ENCODE assay signal across 14 cellular contexts in the genomic region with DNA sequence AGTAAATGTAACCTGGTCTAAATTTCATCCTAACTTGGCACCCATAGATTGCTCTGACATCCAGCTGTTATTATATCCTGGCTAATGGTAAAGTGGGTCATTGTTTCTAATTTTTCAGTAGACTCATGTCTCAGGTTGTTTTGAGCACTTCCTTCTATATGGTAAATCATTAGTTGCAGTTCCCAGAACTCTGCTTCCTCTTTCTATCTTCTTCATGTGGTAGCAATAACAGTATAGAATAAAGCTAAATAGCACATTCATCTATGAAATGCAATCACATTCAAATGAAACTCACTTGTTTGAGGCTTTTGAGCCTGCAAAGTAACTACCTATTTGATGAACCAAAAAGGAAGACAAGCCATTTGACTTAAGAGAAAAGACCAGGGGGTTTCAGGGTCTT.
A peak's percentile ranks its signal among the peaks of the same experiment; 100 is the strongest.
DNase-seq lines count a peak whose midpoint lies in the region; ATAC-seq and TF ChIP-seq lines count a peak whose summit lies in the region.
"Had no signal": no experiment of that assay in that cellular context is flagged by ENCODE, and none has a peak within 500 bp of the region (broad histone marks: within the 10 kb centered on the region; RNA-seq: fewer than 3 reads in every experiment).

No MANE protein-coding gene starts in this region.

- H3K4me1 Mint-ChIP-seq in CD8-positive, alpha-beta T cell (ENCODE audit: low read depth), result peaks cover 11% of the 10 kb centered on the region

- no peaks in the 10 kb centered on the region for H3K79me2 ChIP-seq in Loucy (ENCODE audit: insufficient read depth, low read length)
- no peaks in the 10 kb centered on the region for H3K79me2 ChIP-seq in Karpas-422 (ENCODE audit: low read length)

- H3K4me3 ChIP-seq in Loucy (ENCODE audit: low read length, poor library complexity, severe bottlenecking), result no peak overlapping the region
- H3K4me3 ChIP-seq in CD8-positive, alpha-beta T cell (ENCODE audit: low read depth, low read length), result no peak overlapping the region
- no peak overlapping the region for H3K4me3 ChIP-seq in Karpas-422 (ENCODE audit: low read length)
- H3K4me3 ChIP-seq: PC-9, transverse colon had no signal

- no peaks in the 10 kb centered on the region for H3K27me3 ChIP-seq in Loucy (ENCODE audit: insufficient read depth, low read length, poor library complexity, severe bottlenecking)
- no peaks in the 10 kb centered on the region for H3K27me3 ChIP-seq in CD8-positive, alpha-beta T cell (ENCODE audit: insufficient read depth, low read length)
- H3K27me3 ChIP-seq in Karpas-422 (ENCODE audit: low read length), result no peaks in the 10 kb centered on the region
- H3K27me3 ChIP-seq: neutrophil, transverse colon had no signal

- no peaks in the 10 kb centered on the region for H3K9me3 ChIP-seq in Loucy (ENCODE audit: insufficient read depth, low read depth, low read length)
- no peaks in the 10 kb centered on the region for H3K9me3 ChIP-seq in CD8-positive, alpha-beta T cell (ENCODE audit: low read length)
- peaks cover 5% of the 10 kb centered on the region; the same call in 1 of the 2 replicates for H3K9me3 ChIP-seq in Karpas-422 (ENCODE audit: low read length)
- H3K9me3 ChIP-seq: neutrophil, transverse colon had no signal

- H2AFZ ChIP-seq in Loucy (ENCODE audit: low read length) (peak overlapping the region; percentile 29; the same call in 1 of the 2 replicates), Karpas-422 (ENCODE audit: low read length) (no peak overlapping the region)
- H2AFZ ChIP-seq: PC-9 had no signal

- no peak overlapping the region for H3K27ac Mint-ChIP-seq in CD8-positive, alpha-beta T cell

- CTCF ChIA-PET in CD8-positive, alpha-beta T cell (lab: Charles Lee), result interaction anchor here (1.2 to 2.8 kb wide), 2 partner anchors 11 to 17 kb away, joined by 5 to 17 read pairs; no protein-coding TSS in a partner anchor

- peak; percentile 21 to 36 for ATAC-seq in activated CD4-positive, CD25-positive, alpha-beta regulatory T cell treated with anti-CD3 and anti-CD28 coated beads, Interleukin-2, amount 50 U/mL, for 24 hours
- ATAC-seq in HG02852 (IDR thresholded peaks at IDR 0.05; ENCODE audit: unreplicated experiment), result peak; percentile 49
- no peak for ATAC-seq in CD8-positive, alpha-beta T cell
- ATAC-seq: HCT116 had no signal

- H3K4me1 ChIP-seq in Loucy (ENCODE audit: insufficient read depth, low read length, poor library complexity, severe bottlenecking), result peaks cover 22% of the 10 kb centered on the region
- peaks cover 25% of the 10 kb centered on the region for H3K4me1 ChIP-seq in CD8-positive, alpha-beta T cell (ENCODE audit: insufficient read depth, low read length)
- peaks cover 6% of the 10 kb centered on the region for H3K4me1 ChIP-seq in Karpas-422 (ENCODE audit: low read length)
- H3K4me1 ChIP-seq: transverse colon had no signal

- intact Hi-C loops in CD8-positive, alpha-beta T cell (cut with DNase I, micrococcal nuclease), result no loop called here

- no peak for DNase-seq in activated CD4-positive, CD25-positive, alpha-beta regulatory T cell (lab: John Stamatoyannopoulos, UW)
- DNase-seq in pons (ENCODE audit: low spot score) (peak; percentile 30), NCI-H1105 treated with DMSO at 0.1 percent for 48 hours (lab: John Stamatoyannopoulos, UW) (no peak), Karpas-422 (no peak)
- DNase-seq in CD8-positive, alpha-beta T cell, result no peak
- DNase-seq: NCI-H1092; PC-9; stimulated activated CD4-positive, alpha-beta T cell treated with anti-CD3 and anti-CD28 coated beads, Interleukin-4, amount 100 ng/mL, for 4 hours; transverse colon had no signal

- no peaks in the 10 kb centered on the region for H4K20me1 ChIP-seq in Loucy (ENCODE audit: insufficient read depth, low read length, poor library complexity, severe bottlenecking)
- H4K20me1 ChIP-seq in Karpas-422 (ENCODE audit: insufficient read depth, low read depth, low read length), result no peaks in the 10 kb centered on the region

- H3K4me2 ChIP-seq in Loucy (ENCODE audit: low read depth, low read length, poor library complexity, severe bottlenecking), result no peak overlapping the region
- no peak overlapping the region for H3K4me2 ChIP-seq in Karpas-422 (ENCODE audit: low read depth, low read length, poor library complexity, severe bottlenecking)
- H3K4me2 ChIP-seq: PC-9 had no signal

- H3K9me2 ChIP-seq in Loucy (replicated peaks; ENCODE audit: low read depth, low read length) (no peaks in the 10 kb centered on the region), Karpas-422 (replicated peaks; ENCODE audit: insufficient read depth, low read length) (peaks cover 4% of the 10 kb centered on the region; the same call in 1 of the 2 replicates)

- TF ChIP-seq CTCF in Loucy (conservative IDR thresholded peaks at IDR 0.05; ENCODE audit: low read length), result no peak
- TF ChIP-seq CTCF in CD8-positive, alpha-beta T cell (IDR thresholded peaks at IDR 0.05), result no peak

- H3K9me3 Mint-ChIP-seq in CD8-positive, alpha-beta T cell, result no peaks in the 10 kb centered on the region

- POLR2A ChIA-PET in CD8-positive, alpha-beta T cell (lab: Charles Lee), result no interaction called here

- no peaks in the 10 kb centered on the region for H3K27me3 Mint-ChIP-seq in CD8-positive, alpha-beta T cell (ENCODE audit: low read depth)

- H3K4me3 Mint-ChIP-seq in CD8-positive, alpha-beta T cell, result no peak overlapping the region

- H3K36me3 ChIP-seq in Loucy (ENCODE audit: insufficient read depth, low read length), result no peaks in the 10 kb centered on the region
- H3K36me3 ChIP-seq in CD8-positive, alpha-beta T cell (ENCODE audit: insufficient read depth, low read length), result no peaks in the 10 kb centered on the region
- H3K36me3 ChIP-seq in Karpas-422 (ENCODE audit: insufficient read depth, low read length), result no peaks in the 10 kb centered on the region
- H3K36me3 ChIP-seq: neutrophil, transverse colon had no signal

- H3K9ac ChIP-seq in Loucy (ENCODE audit: low read depth, low read length, poor library complexity, severe bottlenecking) (no peak overlapping the region), Karpas-422 (ENCODE audit: low read length) (no peak overlapping the region)

- H3K27ac ChIP-seq in CD8-positive, alpha-beta T cell (ENCODE audit: low read depth, low read length), result no peak overlapping the region
- no peak overlapping the region for H3K27ac ChIP-seq in Karpas-422 (ENCODE audit: low read length)
- H3K27ac ChIP-seq: neutrophil, PC-9, transverse colon had no signal

- no peaks in the 10 kb centered on the region for H3K36me3 Mint-ChIP-seq in CD8-positive, alpha-beta T cell

- H3F3A ChIP-seq in Loucy (ENCODE audit: low read depth), result peaks cover 1% of the 10 kb centered on the region; the same call in 1 of the 2 replicates
